Comparison of ENCODE assay signal across 22 cellular contexts in genomic region chr7:27699751-27700150, GRCh38.
"Had no signal": no experiment of that assay in that cellular context is flagged by ENCODE, and none has a peak within 500 bp of the region (broad histone marks: within the 10 kb centered on the region; RNA-seq: fewer than 3 reads in every experiment).

No MANE protein-coding gene starts in this region.

- H3K4me3 ChIP-seq: coronary artery, esophagus squamous epithelium, gastrocnemius medialis, heart right ventricle, left lung, lower lobe of right lung, mucosa of descending colon had no signal

- H3K27me3 ChIP-seq: gastrocnemius medialis, heart right ventricle, left lung had no signal

- H3K9me3 ChIP-seq: esophagus squamous epithelium, gastrocnemius medialis, heart right ventricle, left lung, lower lobe of right lung, mucosa of descending colon had no signal

- H3K27ac ChIP-seq: coronary artery, epithelial cell of prostate, esophagus squamous epithelium, gastrocnemius medialis, heart right ventricle, left lung, lower lobe of right lung had no signal

- H3K4me1 ChIP-seq: esophagus squamous epithelium, gastrocnemius medialis, lower lobe of right lung had no signal

- DNase-seq: effector CD8-positive, alpha-beta T cell; effector memory CD8-positive, alpha-beta T cell; endodermal cell; erythroblast; esophagus squamous epithelium; foreskin fibroblast; foreskin melanocyte; gastrocnemius medialis; glutamatergic neuron; head of caudate nucleus; heart right ventricle; hippocampal formation; left cardiac atrium; left lung; left ventricle myocardium superior; lower lobe of right lung; mesenchymal stem cell; mucosa of descending colon had no signal

- H3K9me3 Mint-ChIP-seq: effector memory CD8-positive, alpha-beta T cell; endodermal cell; mesothelial cell of epicardium had no signal

- H3K4me3 Mint-ChIP-seq: effector memory CD8-positive, alpha-beta T cell; endodermal cell; mesothelial cell of epicardium had no signal

- H3K36me3 ChIP-seq: esophagus squamous epithelium, gastrocnemius medialis, heart right ventricle, left lung, lower lobe of right lung had no signal

- H3K27ac Mint-ChIP-seq: effector memory CD8-positive, alpha-beta T cell; endodermal cell; mesothelial cell of epicardium had no signal

- ATAC-seq: effector memory CD8-positive, alpha-beta T cell; esophagus mucosa; gastrocnemius medialis; heart right ventricle; left cardiac atrium; left lung; left ventricle myocardium superior; lower lobe of right lung; mucosa of descending colon had no signal

- H3K36me3 Mint-ChIP-seq: mesothelial cell of epicardium had no signal
